ENCODE assay signal across 8 cellular contexts in the genomic region with DNA sequence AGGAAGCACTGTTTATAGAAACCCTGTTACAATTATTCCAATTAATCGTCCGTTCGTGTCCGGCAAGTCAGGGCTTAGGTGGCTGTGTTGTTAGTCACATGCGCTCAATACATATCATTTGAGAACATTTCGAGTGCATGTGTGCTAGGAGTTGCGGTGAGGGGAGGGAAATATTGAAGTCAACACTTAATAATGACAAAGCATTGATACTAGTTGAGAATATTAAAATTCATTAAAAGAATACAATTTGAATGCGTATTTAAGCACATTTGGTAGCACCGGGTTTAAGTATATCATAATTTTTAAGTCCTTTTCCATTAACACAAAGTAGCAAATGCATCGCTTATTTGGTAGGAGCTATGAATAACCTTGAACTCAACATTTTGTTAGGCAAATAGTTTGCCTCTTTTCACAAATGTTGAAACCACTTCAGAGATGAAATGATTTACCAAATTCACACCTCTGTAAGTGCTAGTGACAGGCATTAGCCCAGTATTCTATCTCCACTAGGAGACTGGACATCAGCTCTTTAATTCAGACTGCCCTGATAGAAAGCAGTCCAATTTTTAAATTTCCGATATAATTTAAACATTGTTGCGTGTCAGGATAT. TPM values are rescaled to one million over a fixed set of nuclear protein-coding genes. Genes with fewer than 3 reads are reported as not detected.
DNase-seq lines count a peak whose midpoint lies in the region; ATAC-seq and TF ChIP-seq lines count a peak whose summit lies in the region.

No MANE protein-coding gene starts in this region.

- H3K9me3 Mint-ChIP-seq in GM23338 (no peaks in the 10 kb centered on the region; the same call in 2 of the 3 replicates), T-cell (no peaks in the 10 kb centered on the region)

- H3K27me3 Mint-ChIP-seq in GM23338 (ENCODE audit: insufficient read depth, low read depth, poor library complexity) (peaks cover 25% of the 10 kb centered on the region), T-cell (no peaks in the 10 kb centered on the region)

- POLR2A ChIA-PET in T-cell (lab: Charles Lee) = interaction anchor here (0.6 to 1.2 kb wide), 3 partner anchors 16 to 98 kb away, joined by 3 read pairs; no protein-coding TSS in a partner anchor

- H3K4me3 Mint-ChIP-seq in GM23338 = peak overlapping the region; percentile 87
- H3K4me3 Mint-ChIP-seq in T-cell = peak overlapping the region; percentile 91 to 100 (median 98)

- H3K36me3 Mint-ChIP-seq in GM23338 (ENCODE audit: low read depth) (peaks cover 38% of the 10 kb centered on the region), T-cell (peaks cover 16% of the 10 kb centered on the region)

- peaks cover 39% of the 10 kb centered on the region for H3K79me2 ChIP-seq in GM23338 (replicated peaks; ENCODE audit: insufficient read depth)

- H3K27me3 ChIP-seq in GM23338 (ENCODE audit: insufficient read depth) (no peaks in the 10 kb centered on the region), foreskin keratinocyte (no peaks in the 10 kb centered on the region), skeletal muscle satellite cell (ENCODE audit: control insufficient read depth, insufficient read depth, low read length) (no peaks in the 10 kb centered on the region)

- H3K9me2 ChIP-seq in GM23338 (ENCODE audit: insufficient read depth) = no peaks in the 10 kb centered on the region

- peaks cover 4% of the 10 kb centered on the region; the same call in 1 of the 2 replicates for H3K36me3 ChIP-seq in GM23338 (ENCODE audit: insufficient read depth)
- peaks cover 9% of the 10 kb centered on the region for H3K36me3 ChIP-seq in skeletal muscle satellite cell (ENCODE audit: insufficient read depth, low read length)

- H3K9ac ChIP-seq in skeletal muscle satellite cell (ENCODE audit: low read depth, low read length) = peak overlapping the region; percentile 85

- peaks cover 31% of the 10 kb centered on the region for H4K20me1 ChIP-seq in GM23338 (replicated peaks; ENCODE audit: insufficient read depth)

- no peaks in the 10 kb centered on the region for H3F3A ChIP-seq in GM23338 (replicated peaks; ENCODE audit: low read depth)

- H3K4me1 ChIP-seq in GM23338 (ENCODE audit: insufficient read depth) (peaks cover 25% of the 10 kb centered on the region), foreskin keratinocyte (peaks cover 26% of the 10 kb centered on the region), skeletal muscle satellite cell (ENCODE audit: control insufficient read depth, insufficient read depth, low read length) (peaks cover 9% of the 10 kb centered on the region)

- CTCF ChIA-PET in T-cell (lab: Charles Lee) = interaction anchor here in 1 of 2 donors (0.5 to 0.6 kb wide), 2 partner anchors 83 to 93 kb away, joined by 3 read pairs; no protein-coding TSS in a partner anchor

- H3K27ac ChIP-seq in GM23338 (ENCODE audit: low read depth) (peak overlapping the region; percentile 96), foreskin keratinocyte (peak overlapping the region; percentile 91)

- H3K4me3 ChIP-seq in GM23338 (peak overlapping the region; percentile 66), skeletal muscle satellite cell (ENCODE audit: low read length) (peak overlapping the region; percentile 91)

- H3K27ac Mint-ChIP-seq in GM23338 (peak overlapping the region; percentile 98), T-cell (peak overlapping the region; percentile 96 to 99)

- H2AFZ ChIP-seq in GM23338 = peak overlapping the region; percentile 92

- no peaks in the 10 kb centered on the region for H3K9me3 ChIP-seq in skeletal muscle satellite cell (replicated peaks; ENCODE audit: low read length)

- H3K4me1 Mint-ChIP-seq in GM23338 (peaks cover 25% of the 10 kb centered on the region), T-cell (peaks cover 40 to 64% (median 47%) of the 10 kb centered on the region in 3 donors)

- TF ChIP-seq CTCF in GM23338 (conservative IDR thresholded peaks at IDR 0.05; ENCODE audit: low read depth in 2 of 2) (no peak), foreskin keratinocyte (conservative IDR thresholded peaks at IDR 0.05) (no peak)

- no peak for ATAC-seq in GM23338
- no peak for ATAC-seq in T-cell (replicated peaks in 1 of 4)
- ATAC-seq in foreskin keratinocyte = no peak
- no peak for ATAC-seq in HG03354 (IDR thresholded peaks at IDR 0.05; ENCODE audit: poor library complexity, severe bottlenecking, unreplicated experiment)

- DNase-seq in GM23338 (ENCODE audit: low spot score) (no peak), T-cell (no peak), foreskin keratinocyte (no peak), occipital lobe (lab: John Stamatoyannopoulos, UW) (no peak)
- no peak for DNase-seq in stimulated activated CD4-positive, alpha-beta T cell treated with anti-CD3 and anti-CD28 coated beads, Interleukin-12 subunit alpha, Interleukin-12 subunit beta, amount 100 ng/mL, for 4 hours
- DNase-seq in stimulated activated CD4-positive, alpha-beta T cell treated with anti-CD3 and anti-CD28 coated beads, Interleukin-4, amount 100 ng/mL, for 24 hours = no peak

- H3K4me2 ChIP-seq in GM23338 (peak overlapping the region; percentile 86), skeletal muscle satellite cell (ENCODE audit: low read length) (peak overlapping the region; percentile 90)

TF ChIP-seq in GM23338, 12 proteins besides CTCF, POLR2A, EP300 and RAD21:
- no peak for TF ChIP-seq STAT1 (IDR thresholded peaks at IDR 0.05; ENCODE audit: unreplicated experiment)

RNA-seq across cellular contexts. Expression of a gene that starts 1.1 kb away (rescaled TPM):
- total RNA-seq in GM23338 (2014; rRNA removed; shearing (Covaris generic)) = 674 and 696 TPM in 2 replicates
- polyA plus RNA-seq in GM23338 (2016; fragmentation: Nextera tagmentation; extraction: Ambion mirVana) (532 and 559 TPM in 2 replicates), foreskin keratinocyte (212 and 259 TPM in 2 replicates)
- total RNA-seq in T-cell (100 to 1,000 TPM; 125 to 157 (median 154) TPM), foreskin keratinocyte (278 and 366 TPM in 2 replicates), occipital lobe (188 TPM)
- total RNA-seq in skeletal muscle satellite cell (2012; rRNA removed) = 205 and 250 TPM in 2 replicates
